ENCODE assay signal across 25 cellular contexts in the genomic region with DNA sequence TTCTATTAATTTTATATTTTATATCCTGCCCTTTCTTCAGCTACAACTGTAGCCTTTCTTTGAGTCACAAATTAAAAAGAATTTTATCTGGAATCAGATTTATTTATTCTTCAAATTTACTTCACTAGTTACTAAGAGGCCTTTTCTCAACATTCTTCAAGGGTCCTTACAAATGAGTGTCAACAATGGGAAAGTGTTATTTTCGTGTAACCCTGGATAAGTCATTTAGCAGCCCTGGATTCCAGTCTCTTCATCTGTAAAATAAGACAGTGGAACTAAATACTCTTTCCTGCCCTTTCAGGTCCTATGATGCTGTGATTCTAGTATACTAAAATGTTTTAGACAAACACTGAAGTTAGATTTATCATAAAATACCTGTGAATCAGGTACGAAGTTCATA.
"Had no signal": no experiment of that assay in that cellular context is flagged by ENCODE, and none has a peak within 500 bp of the region (broad histone marks: within the 10 kb centered on the region; RNA-seq: fewer than 3 reads in every experiment).

No MANE protein-coding gene starts in this region.

- H3K36me3 ChIP-seq: colonic mucosa, esophagus muscularis mucosa, esophagus squamous epithelium, gastrocnemius medialis, gastroesophageal sphincter, heart right ventricle had no signal

- H3K27ac ChIP-seq: colonic mucosa, coronary artery, dorsolateral prefrontal cortex, epithelial cell of prostate, esophagus muscularis mucosa, esophagus squamous epithelium, foreskin keratinocyte, gastrocnemius medialis, gastroesophageal sphincter, heart left ventricle, heart right ventricle had no signal

- H3K4me3 ChIP-seq: colonic mucosa, coronary artery, dorsolateral prefrontal cortex, esophagus muscularis mucosa, esophagus squamous epithelium, gastrocnemius medialis, gastroesophageal sphincter, heart left ventricle, heart right ventricle had no signal

- DNase-seq: colonic mucosa; cortex of kidney; dermis blood vessel endothelial cell; dorsolateral prefrontal cortex; effector CD4-positive, alpha-beta T cell; effector CD8-positive, alpha-beta T cell; effector memory CD4-positive, alpha-beta T cell; effector memory CD8-positive, alpha-beta T cell; endodermal cell; erythroblast; esophagus squamous epithelium; foreskin fibroblast; foreskin keratinocyte; foreskin melanocyte; gastrocnemius medialis; glutamatergic neuron; head of caudate nucleus; heart left ventricle; heart right ventricle had no signal

- H3K9me3 ChIP-seq: colonic mucosa, esophagus muscularis mucosa, esophagus squamous epithelium, gastrocnemius medialis, gastroesophageal sphincter, heart left ventricle, heart right ventricle had no signal

- H3K27me3 Mint-ChIP-seq: dendritic cell treated with granulocyte-macrophage colony-stimulating factor and Interleukin-4, amounts not matched to agents 40 ng/mL and 50 ng/mL, for 4 days; effector memory CD8-positive, alpha-beta T cell had no signal

- ATAC-seq: effector memory CD8-positive, alpha-beta T cell; esophagus mucosa; foreskin keratinocyte; gastrocnemius medialis; gastroesophageal sphincter; heart left ventricle; heart right ventricle had no signal

- H3K4me1 ChIP-seq: colonic mucosa, esophagus squamous epithelium, foreskin keratinocyte, gastrocnemius medialis had no signal

- H3K27ac Mint-ChIP-seq: dendritic cell treated with granulocyte-macrophage colony-stimulating factor and Interleukin-4, amounts not matched to agents 40 ng/mL and 50 ng/mL, for 4 days; effector memory CD8-positive, alpha-beta T cell; endodermal cell had no signal

- H3K27me3 ChIP-seq: colonic mucosa, dorsolateral prefrontal cortex, esophagus muscularis mucosa, esophagus squamous epithelium, foreskin keratinocyte, gastrocnemius medialis, gastroesophageal sphincter, heart left ventricle, heart right ventricle had no signal

- H3K4me3 Mint-ChIP-seq: dendritic cell treated with granulocyte-macrophage colony-stimulating factor and Interleukin-4, amounts not matched to agents 40 ng/mL and 50 ng/mL, for 4 days; effector memory CD8-positive, alpha-beta T cell; endodermal cell had no signal
